Comparison of ENCODE assay signal across 1 cellular context in genomic region chr1:244821134-244821533, GRCh38.
TF ChIP-seq lines count a peak whose summit lies in the region.

No MANE protein-coding gene starts in this region.

TF ChIP-seq in SK-N-SH, 30 proteins besides CTCF, POLR2A, EP300 and RAD21:
- TF ChIP-seq USF1 (IDR thresholded peaks at IDR 0.05; ENCODE audit: borderline replicate concordance, low read depth) (no peak), USF2 (IDR thresholded peaks at IDR 0.05; ENCODE audit: borderline replicate concordance, low read depth, low read length) (no peak), NFIC (IDR thresholded peaks at IDR 0.05; ENCODE audit: borderline replicate concordance) (peak; percentile 21; the same call in 1 of the 2 replicates), ZBTB33 (IDR thresholded peaks at IDR 0.05; ENCODE audit: borderline replicate concordance, low read depth) (no peak), TCF12 (IDR thresholded peaks at IDR 0.05) (peak; percentile 60), RFX5 (IDR thresholded peaks at IDR 0.05; ENCODE audit: low read length) (no peak), FOSL2 (IDR thresholded peaks at IDR 0.05; ENCODE audit: borderline replicate concordance, low read depth) (peak; percentile 19; the same call in 1 of the 2 replicates), IRF3 (IDR thresholded peaks at IDR 0.05; ENCODE audit: low read depth, low read length) (no peak), EZH2phosphoT487 (IDR thresholded peaks at IDR 0.05; ENCODE audit: borderline replicate concordance, low read depth) (no peak), FOXM1 (IDR thresholded peaks at IDR 0.05; ENCODE audit: low read depth) (no peak), MAX (IDR thresholded peaks at IDR 0.05; ENCODE audit: low read depth) (no peak), CHD2 (IDR thresholded peaks at IDR 0.05; ENCODE audit: low read length, partially characterized antibody) (no peak), POLR2AphosphoS5 (IDR thresholded peaks at IDR 0.05; ENCODE audit: low read depth, low read length) (no peak), TEAD4 (IDR thresholded peaks at IDR 0.05; ENCODE audit: borderline replicate concordance, insufficient read depth) (no peak), REST (IDR thresholded peaks at IDR 0.05; ENCODE audit: low read depth, low read length) (no peak), MEF2A (IDR thresholded peaks at IDR 0.05; ENCODE audit: borderline replicate concordance, low read depth) (no peak), ELF1 (IDR thresholded peaks at IDR 0.05) (no peak), NRF1 (IDR thresholded peaks at IDR 0.05; ENCODE audit: low read depth, low read length) (no peak), YY1 (IDR thresholded peaks at IDR 0.05; ENCODE audit: low read depth) (no peak), PBX3 (IDR thresholded peaks at IDR 0.05) (peak; percentile 32), JUND (IDR thresholded peaks at IDR 0.05) (peak; percentile 34; the same call in 1 of the 2 replicates), GATA2 (CRISPR knock-in tag; IDR thresholded peaks at IDR 0.05) (no peak), SIN3A (IDR thresholded peaks at IDR 0.05; ENCODE audit: borderline replicate concordance, low read depth, low read length) (no peak), RCOR1 (IDR thresholded peaks at IDR 0.05; ENCODE audit: low read length) (no peak), FOXJ3 (CRISPR knock-in tag; IDR thresholded peaks at IDR 0.05) (no peak), SMC3 (IDR thresholded peaks at IDR 0.05; ENCODE audit: low read depth, low read length) (no peak), TAF1 (IDR thresholded peaks at IDR 0.05; ENCODE audit: borderline replicate concordance, low read depth, low read length) (no peak), GABPA (IDR thresholded peaks at IDR 0.05; ENCODE audit: low read depth) (no peak), MXI1 (IDR thresholded peaks at IDR 0.05; ENCODE audit: low read depth, low read length) (no peak), RXRA (IDR thresholded peaks at IDR 0.05; ENCODE audit: borderline replicate concordance, low read depth) (0 out of 2 replicates have a peak, but pooled peaks have one; percentile 11)
